In the genomic region with DNA sequence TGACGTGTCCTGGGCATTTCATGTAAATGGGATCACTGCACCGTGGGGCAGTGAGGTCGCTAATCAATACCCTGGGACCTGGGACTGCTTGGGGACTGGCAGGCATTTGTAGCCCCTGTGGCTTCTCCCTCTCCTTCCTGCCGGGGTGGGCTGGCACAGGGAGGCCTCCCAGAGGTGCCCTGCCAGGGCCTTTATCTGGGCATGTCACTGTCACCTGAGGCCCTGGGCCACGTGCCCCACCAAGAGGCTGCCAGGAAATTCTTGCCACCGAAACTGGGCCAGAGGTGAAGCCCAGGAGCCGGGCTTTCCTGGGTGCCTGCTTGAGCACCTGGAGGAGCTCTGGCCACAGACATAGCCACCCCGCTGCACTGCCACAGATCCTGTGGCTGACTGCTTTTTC, we compare ENCODE assay signal across 2 cellular contexts.
TF ChIP-seq lines count a peak whose summit lies in the region.

No MANE protein-coding gene starts in this region.

TF ChIP-seq in HCT116, 20 proteins besides CTCF, POLR2A, EP300 and RAD21:
- TF ChIP-seq EZH2 (IDR thresholded peaks at IDR 0.05), result no peak
- TF ChIP-seq FOSL1 (IDR thresholded peaks at IDR 0.05; ENCODE audit: low read depth), result no peak
- peak; percentile 47; the same call in 1 of the 2 replicates for TF ChIP-seq MAX (IDR thresholded peaks at IDR 0.05)

TF ChIP-seq in WTC11, 78 proteins besides CTCF, POLR2A, EP300 and RAD21:
- TF ChIP-seq AR (CRISPR knock-in tag; IDR thresholded peaks at IDR 0.05) (no peak), HMGXB4 (CRISPR knock-in tag; IDR thresholded peaks at IDR 0.05) (no peak), TCF7 (CRISPR knock-in tag; IDR thresholded peaks at IDR 0.05; ENCODE audit: low read depth) (no peak), CDX4 (CRISPR knock-in tag; IDR thresholded peaks at IDR 0.05; ENCODE audit: borderline replicate concordance) (no peak), ZNF532 (CRISPR knock-in tag; IDR thresholded peaks at IDR 0.05; ENCODE audit: borderline replicate concordance) (no peak), NR1H2 (CRISPR knock-in tag; IDR thresholded peaks at IDR 0.05) (no peak), GTF2I (CRISPR knock-in tag; conservative IDR thresholded peaks at IDR 0.05) (no peak), ETV6 (CRISPR knock-in tag; IDR thresholded peaks at IDR 0.05) (no peak), IRF2 (CRISPR knock-in tag; IDR thresholded peaks at IDR 0.05; ENCODE audit: borderline replicate concordance, low read depth) (no peak), IRF1 (CRISPR knock-in tag; IDR thresholded peaks at IDR 0.05) (no peak), ZNF416 (CRISPR knock-in tag; IDR thresholded peaks at IDR 0.05) (no peak), JUN (CRISPR knock-in tag; IDR thresholded peaks at IDR 0.05) (no peak), SOX15 (CRISPR knock-in tag; IDR thresholded peaks at IDR 0.05) (no peak)
TF ChIP-seq in WTC11: peak in this region for 0.
